Comparison of ENCODE assay signal across 22 cellular contexts in genomic region chr19:21697171-21697570, GRCh38.
A peak's percentile ranks its signal among the peaks of the same experiment; 100 is the strongest.
DNase-seq lines count a peak whose midpoint lies in the region; ATAC-seq and TF ChIP-seq lines count a peak whose summit lies in the region.
"Had no signal": no experiment of that assay in that cellular context is flagged by ENCODE, and none has a peak within 500 bp of the region (broad histone marks: within the 10 kb centered on the region; RNA-seq: fewer than 3 reads in every experiment).

No MANE protein-coding gene starts in this region.

- no peaks in the 10 kb centered on the region for H3K27me3 ChIP-seq in DND-41 (ENCODE audit: insufficient read depth, low read length, poor library complexity)
- no peaks in the 10 kb centered on the region for H3K27me3 ChIP-seq in esophagus muscularis mucosa
- no peaks in the 10 kb centered on the region for H3K27me3 ChIP-seq in osteoblast (ENCODE audit: insufficient read depth, low read length)
- H3K27me3 ChIP-seq in right lobe of liver = no peaks in the 10 kb centered on the region
- H3K27me3 ChIP-seq: MG63 had no signal

- no peaks in the 10 kb centered on the region for H3K9me3 Mint-ChIP-seq in activated naive CD4-positive, alpha-beta T cell treated with anti-CD3 and anti-CD28 coated beads, Interleukin-2, amount 50 U/mL, for 72 hours
- H3K9me3 Mint-ChIP-seq: IgD-negative memory B cell had no signal

- no peak overlapping the region for H3K27ac ChIP-seq in DND-41 (ENCODE audit: low read length)
- H3K27ac ChIP-seq in esophagus muscularis mucosa (replicated peaks in 1 of 4) = no peak overlapping the region
- no peak overlapping the region for H3K27ac ChIP-seq in osteoblast (ENCODE audit: low read depth, low read length)
- no peak overlapping the region for H3K27ac ChIP-seq in right lobe of liver
- H3K27ac ChIP-seq: 22Rv1, C4-2B, RWPE1 had no signal

- peak; percentile 24 for DNase-seq in DMS53 (lab: John Stamatoyannopoulos, UW)
- DNase-seq in DMS53 treated with DMSO at 0.1 percent for 48 hours (lab: John Stamatoyannopoulos, UW; ENCODE audit: unreplicated experiment) = no peak
- DNase-seq in DND-41 = no peak
- DNase-seq in esophagus muscularis mucosa (ENCODE audit: extremely low spot score) = peak; percentile 72
- peak; percentile 47 for DNase-seq in osteoblast (ENCODE audit: insufficient read length, low spot score, missing footprints)
- DNase-seq in right lobe of liver = no peak
- no peak for DNase-seq in SIG-M5 (lab: John Stamatoyannopoulos, UW)
- no peak for DNase-seq in activated naive CD4-positive, alpha-beta T cell treated with anti-CD3 and anti-CD28 coated beads, Interleukin-2, amount 50 U/mL, for 72 hours (ENCODE audit: low spot score in 2 of 2)
- DNase-seq: AML-193, DMS79 treated with DMSO at 0.1 percent for 48 hours, H9, Kasumi-1, MG63, NCI-H1048, NCI-H1436, NCI-H1930, NCI-H345, NCI-H526 had no signal

- H3K36me3 ChIP-seq in DND-41 (ENCODE audit: insufficient read depth, low read length) (no peaks in the 10 kb centered on the region), esophagus muscularis mucosa (no peaks in the 10 kb centered on the region), osteoblast (ENCODE audit: insufficient read depth, low read length) (no peaks in the 10 kb centered on the region), right lobe of liver (no peaks in the 10 kb centered on the region)
- H3K36me3 ChIP-seq: MG63 had no signal

- H4K20me1 ChIP-seq in DND-41 (ENCODE audit: insufficient read depth, low read length) = no peaks in the 10 kb centered on the region
- no peaks in the 10 kb centered on the region for H4K20me1 ChIP-seq in osteoblast (ENCODE audit: insufficient read depth, low read length)

- no peak overlapping the region for H3K4me3 ChIP-seq in DND-41 (ENCODE audit: low read depth in 1 of 2, low read length in 2 of 2)
- no peak overlapping the region for H3K4me3 ChIP-seq in esophagus muscularis mucosa
- no peak overlapping the region for H3K4me3 ChIP-seq in osteoblast (ENCODE audit: insufficient read depth, low read length)
- H3K4me3 ChIP-seq in right lobe of liver = no peak overlapping the region
- H3K4me3 ChIP-seq: MG63 had no signal

- no peak for TF ChIP-seq EP300 in esophagus muscularis mucosa (IDR thresholded peaks at IDR 0.05)

- H2AFZ ChIP-seq in DND-41 (ENCODE audit: low read depth, low read length) = peak overlapping the region; percentile 25; the same call in 1 of the 2 replicates
- H2AFZ ChIP-seq in osteoblast (ENCODE audit: low read length) = no peak overlapping the region

- TF ChIP-seq POLR2A in esophagus muscularis mucosa (IDR thresholded peaks at IDR 0.05; ENCODE audit: low read depth) (no peak), right lobe of liver (IDR thresholded peaks at IDR 0.05) (no peak)

- intact Hi-C loops in esophagus muscularis mucosa (cut with DNase I) (loop anchor here (5.0 kb wide), 1 partner anchor 110 kb away; no protein-coding TSS in a partner anchor), right lobe of liver (cut with DNase I) (loop anchor here in 1 of 2 donors (10.0 kb wide), 1 partner anchor 212 kb away; no protein-coding TSS in a partner anchor)

- no peak overlapping the region for H3K27ac Mint-ChIP-seq in activated naive CD4-positive, alpha-beta T cell treated with anti-CD3 and anti-CD28 coated beads, Interleukin-2, amount 50 U/mL, for 72 hours
- H3K27ac Mint-ChIP-seq: H9, IgD-negative memory B cell had no signal

- H3K9me3 ChIP-seq in DND-41 (ENCODE audit: insufficient read depth, low read length, severe bottlenecking) = no peaks in the 10 kb centered on the region
- no peaks in the 10 kb centered on the region for H3K9me3 ChIP-seq in esophagus muscularis mucosa
- H3K9me3 ChIP-seq in osteoblast (ENCODE audit: low read depth, low read length) = no peaks in the 10 kb centered on the region
- no peaks in the 10 kb centered on the region for H3K9me3 ChIP-seq in right lobe of liver
- H3K9me3 ChIP-seq: MG63 had no signal

- no peak overlapping the region for H3K9ac ChIP-seq in DND-41 (ENCODE audit: low read depth, low read length)

- no peak overlapping the region for H3K4me2 ChIP-seq in DND-41 (ENCODE audit: insufficient read depth, low read length)
- no peak overlapping the region for H3K4me2 ChIP-seq in osteoblast (ENCODE audit: insufficient read depth, low read length)

- 86% methylated on average over 18 of the region's 18 CpGs for WGBS in esophagus muscularis mucosa
- 70% methylated on average over 16 of the region's 18 CpGs for WGBS in right lobe of liver (ENCODE audit: insufficient coverage, low coverage, low lambda C conversion rate, missing lambda C conversion rate)

- H3K79me2 ChIP-seq in DND-41 (ENCODE audit: insufficient read depth, low read length) (no peaks in the 10 kb centered on the region), osteoblast (ENCODE audit: insufficient read depth, low read length) (no peaks in the 10 kb centered on the region)

- no peak for ATAC-seq in DND-41 (ENCODE audit: insufficient read depth, low read depth)
- ATAC-seq in right lobe of liver = no peak
- ATAC-seq in activated naive CD4-positive, alpha-beta T cell treated with anti-CD3 and anti-CD28 coated beads, Interleukin-2, amount 50 U/mL, for 72 hours = no peak

- H3K4me1 ChIP-seq in DND-41 (ENCODE audit: insufficient read depth, low read length) (0 out of 2 replicates have a peak, but pooled peaks cover under 1% of the 10 kb centered on the region), esophagus muscularis mucosa (peaks cover 0 to 15% (median 11%) of the 10 kb centered on the region in 4 donors), osteoblast (ENCODE audit: insufficient read depth, low read length) (no peaks in the 10 kb centered on the region), right lobe of liver (no peaks in the 10 kb centered on the region)

- TF ChIP-seq CTCF in DND-41 (IDR thresholded peaks at IDR 0.05; ENCODE audit: borderline replicate concordance, extremely low read depth, low read length, poor library complexity, severe bottlenecking) (no peak), esophagus muscularis mucosa (IDR thresholded peaks at IDR 0.05) (no peak), osteoblast (IDR thresholded peaks at IDR 0.05; ENCODE audit: extremely low read depth, low read depth, low read length) (no peak), right lobe of liver (IDR thresholded peaks at IDR 0.05) (no peak)

- H3K36me3 Mint-ChIP-seq in activated naive CD4-positive, alpha-beta T cell treated with anti-CD3 and anti-CD28 coated beads, Interleukin-2, amount 50 U/mL, for 72 hours = no peaks in the 10 kb centered on the region
- H3K36me3 Mint-ChIP-seq: IgD-negative memory B cell had no signal

Comparison
In these comparisons a context has a peak if more than half of its experiments do, and no peak if none do; other contexts are left out.
1. DNase-seq: peak in DMS53 (single experiment), esophagus muscularis mucosa (single experiment) and osteoblast (single experiment); none in DMS53 treated with DMSO at 0.1 percent for 48 hours (single experiment), DND-41 (single experiment), right lobe of liver (0 of 3), SIG-M5 (single experiment) and activated naive CD4-positive, alpha-beta T cell treated with anti-CD3 and anti-CD28 coated beads, Interleukin-2, amount 50 U/mL, for 72 hours (0 of 2).